Comparison of ENCODE assay signal across 29 cellular contexts in genomic region chr2:208249241-208249640, GRCh38. TPM values are rescaled to one million over a fixed set of nuclear protein-coding genes. Genes with fewer than 3 reads are reported as not detected.
"Had no signal": no experiment of that assay in that cellular context is flagged by ENCODE, and none has a peak within 500 bp of the region (broad histone marks: within the 10 kb centered on the region; RNA-seq: fewer than 3 reads in every experiment).

No MANE protein-coding gene starts in this region.

- H3K27ac ChIP-seq: left ventricle myocardium inferior, prostate gland, right atrium auricular region, suprapubic skin, tibial nerve, WERI-Rb-1 had no signal

- H3K36me3 ChIP-seq: prostate gland had no signal

- H3K27me3 ChIP-seq: right atrium auricular region, suprapubic skin, tibial nerve had no signal

- DNase-seq: activated CD4-positive, alpha-beta T cell treated with anti-CD3 and anti-CD28 coated beads, Interleukin-2, amount 10 ng/mL, durations not matched to agents 7 days and 5 days; activated CD4-positive, CD25-positive, alpha-beta regulatory T cell treated with anti-CD3 and anti-CD28 coated beads, Interleukin-2, amount 50 U/mL, for 72 hours; activated CD8-positive, alpha-beta memory T cell treated with anti-CD3 and anti-CD28 coated beads, Interleukin-2, amount 10 ng/mL, durations not matched to agents 7 days and 5 days; activated CD8-positive, alpha-beta T cell treated with anti-CD3 and anti-CD28 coated beads for 36 hours; activated gamma-delta T cell; activated naive CD4-positive, alpha-beta T cell treated with anti-CD3 and anti-CD28 coated beads, Interleukin-2, amount 50 U/mL, for 16 hours; activated naive CD8-positive, alpha-beta T cell treated with anti-CD3 and anti-CD28 coated beads, Interleukin-2, amount 50 U/mL, for 24 hours; activated T-cell treated with anti-CD3 and anti-CD28 coated beads for 4 hours; cerebellar nuclear complex; cortex of kidney; foreskin melanocyte; immature natural killer cell; left ventricle myocardium inferior; naive thymus-derived CD8-positive, alpha-beta T cell; small intestine; stimulated activated CD4-positive, alpha-beta T cell treated with anti-CD3 and anti-CD28 coated beads, Interleukin-2, amount 100 ng/mL, for 24 hours; stimulated activated naive CD8-positive, alpha-beta T cell treated with anti-CD3 and anti-CD28 coated beads, Interleukin-15, amount 100 ng/mL, for 72 hours; T-cell; WERI-Rb-1 had no signal

- H3K9me3 ChIP-seq: left ventricle myocardium inferior, prostate gland, right atrium auricular region, suprapubic skin, tibial nerve had no signal

- H3K4me3 ChIP-seq: left ventricle myocardium inferior, prostate gland, right atrium auricular region, suprapubic skin, tibial nerve had no signal

- ATAC-seq: activated CD8-positive, alpha-beta memory T cell treated with anti-CD3 and anti-CD28 coated beads, Interleukin-2, amount 10 ng/mL, durations not matched to agents 7 days and 5 days; activated CD8-positive, alpha-beta T cell treated with anti-CD3 and anti-CD28 coated beads for 36 hours; activated naive CD8-positive, alpha-beta T cell treated with anti-CD3 and anti-CD28 coated beads, Interleukin-2, amount 50 U/mL, for 24 hours; naive thymus-derived CD8-positive, alpha-beta T cell; stimulated activated effector memory CD8-positive, alpha-beta T cell treated with anti-CD3 and anti-CD28 coated beads, Interleukin-12 subunit alpha, Interleukin-12 subunit beta, amount 100 ng/mL, for 72 hours; stimulated activated naive CD8-positive, alpha-beta T cell treated with anti-CD3 and anti-CD28 coated beads, Interleukin-15, amount 100 ng/mL, for 72 hours; T-cell had no signal

RNA-seq across cellular contexts. Expression of gene C2orf80, which starts 59.4 kb away (rescaled TPM):
- total RNA-seq: activated CD4-positive, alpha-beta T cell treated with anti-CD3 and anti-CD28 coated beads, Interleukin-2, amount 10 ng/mL, durations not matched to agents 7 days and 5 days; activated CD8-positive, alpha-beta memory T cell treated with anti-CD3 and anti-CD28 coated beads, Interleukin-2, amount 10 ng/mL, durations not matched to agents 7 days and 5 days; activated CD8-positive, alpha-beta T cell treated with anti-CD3 and anti-CD28 coated beads for 36 hours; bronchial epithelial cell; epithelial cell of proximal tubule; fibroblast of lung; left ventricle myocardium inferior; lung microvascular endothelial cell; naive thymus-derived CD8-positive, alpha-beta T cell; osteocyte; prostate gland; right atrium auricular region; suprapubic skin; T-cell; tibial nerve had no signal
